Comparison of ENCODE assay signal across 10 cellular contexts in genomic region chr12:48286665-48287064, GRCh38.
A peak's percentile ranks its signal among the peaks of the same experiment; 100 is the strongest.
DNase-seq lines count a peak whose midpoint lies in the region; ATAC-seq and TF ChIP-seq lines count a peak whose summit lies in the region.
"Had no signal": no experiment of that assay in that cellular context is flagged by ENCODE, and none has a peak within 500 bp of the region (broad histone marks: within the 10 kb centered on the region; RNA-seq: fewer than 3 reads in every experiment).

No MANE protein-coding gene starts in this region.

- no peak for TF ChIP-seq EP300 in sigmoid colon (IDR thresholded peaks at IDR 0.05)

- 37 to 64% methylated on average over 3 of the region's 3 CpGs for WGBS in sigmoid colon, 2 donors

- no peaks in the 10 kb centered on the region for H3K27me3 ChIP-seq in sigmoid colon
- H3K27me3 ChIP-seq: upper lobe of left lung had no signal

- no peak for TF ChIP-seq POLR2A in sigmoid colon (IDR thresholded peaks at IDR 0.05)

- no peaks in the 10 kb centered on the region for H3K36me3 ChIP-seq in sigmoid colon
- H3K36me3 ChIP-seq: upper lobe of left lung had no signal

- intact Hi-C loops in sigmoid colon (cut with DNase I), result no loop called here

- ATAC-seq in HG02870 (IDR thresholded peaks at IDR 0.05; ENCODE audit: unreplicated experiment), result no peak
- no peak for ATAC-seq in HG03460 (IDR thresholded peaks at IDR 0.05; ENCODE audit: unreplicated experiment)

- DNase-seq in AG10803 (ENCODE audit: low read depth), result no peak
- peak; percentile 35 for DNase-seq in iPS-NIHi7 (ENCODE audit: extremely low spot score)
- DNase-seq in sigmoid colon, result no peak
- no peak for DNase-seq in NCI-H510A treated with DMSO at 0.1 percent for 48 hours (lab: John Stamatoyannopoulos, UW)
- DNase-seq: retina, upper lobe of left lung had no signal

- H3K4me1 ChIP-seq in sigmoid colon, result no peaks in the 10 kb centered on the region

- TF ChIP-seq CTCF in AG10803 (conservative IDR thresholded peaks at IDR 0.05; ENCODE audit: low read length), result peak; percentile 39
- TF ChIP-seq CTCF in GM12874 (IDR thresholded peaks at IDR 0.05; ENCODE audit: insufficient read depth, low read depth, low read length), result peak; percentile 53
- no peak for TF ChIP-seq CTCF in VCaP (conservative IDR thresholded peaks at IDR 0.05)
- peak in 1 of 4 experiments; percentile 26 for TF ChIP-seq CTCF in sigmoid colon (IDR thresholded peaks at IDR 0.05)

- H3K4me3 ChIP-seq in AG10803 (ENCODE audit: low read length), result no peak overlapping the region
- H3K4me3 ChIP-seq in sigmoid colon, result no peak overlapping the region
- H3K4me3 ChIP-seq: upper lobe of left lung had no signal

- H3K9me3 ChIP-seq in sigmoid colon, result no peaks in the 10 kb centered on the region
- H3K9me3 ChIP-seq: upper lobe of left lung had no signal

- H3K27ac ChIP-seq in VCaP (peak overlapping the region; percentile 31), sigmoid colon (no peak overlapping the region)
- H3K27ac ChIP-seq: upper lobe of left lung had no signal
